In genomic region chr11:73416711-73417265, GRCh38 we compare ENCODE assay signal across 20 cellular contexts. TPM values are rescaled to one million over a fixed set of nuclear protein-coding genes. Genes with fewer than 3 reads are reported as not detected.
A peak's percentile ranks its signal among the peaks of the same experiment; 100 is the strongest.
DNase-seq lines count a peak whose midpoint lies in the region; ATAC-seq and TF ChIP-seq lines count a peak whose summit lies in the region.
"Had no signal": no experiment of that assay in that cellular context is flagged by ENCODE, and none has a peak within 500 bp of the region (broad histone marks: within the 10 kb centered on the region; RNA-seq: fewer than 3 reads in every experiment).

No MANE protein-coding gene starts in this region.

- peak; percentile 45 for DNase-seq in AG08395 (ENCODE audit: low spot score)
- peak; percentile 29 for DNase-seq in HT1080 (ENCODE audit: low read depth)
- peak; percentile 43 to 52 for DNase-seq in cardiac fibroblast (ENCODE audit: low read depth in 2 of 2)
- DNase-seq in nephron progenitor cell: no peak
- DNase-seq in stimulated activated naive CD8-positive, alpha-beta T cell treated with anti-CD3 and anti-CD28 coated beads, Interleukin-15, amount 100 ng/mL, for 72 hours: no peak
- DNase-seq in uterus: no peak
- DNase-seq: activated CD8-positive, alpha-beta T cell treated with anti-CD3 and anti-CD28 coated beads for 36 hours; gastrocnemius medialis; left ventricle myocardium inferior; NCI-H1694 treated with DMSO at 0.1 percent for 48 hours; NCI-H446; small intestine; T-helper 1 cell had no signal

- peak overlapping the region; percentile 50 for H3K27ac Mint-ChIP-seq in nephron progenitor cell
- no peak overlapping the region for H3K27ac Mint-ChIP-seq in stimulated activated naive CD8-positive, alpha-beta T cell treated with anti-CD3 and anti-CD28 coated beads, Interleukin-15, amount 100 ng/mL, for 72 hours
- H3K27ac Mint-ChIP-seq: activated CD8-positive, alpha-beta T cell treated with anti-CD3 and anti-CD28 coated beads for 36 hours; type B pancreatic cell had no signal

- no peaks in the 10 kb centered on the region for H3K4me1 ChIP-seq in uterus
- H3K4me1 ChIP-seq: A549 had no signal

- peaks cover 40% of the 10 kb centered on the region for H3K36me3 Mint-ChIP-seq in nephron progenitor cell (ENCODE audit: low read depth)

- H3K27me3 ChIP-seq in uterus: no peaks in the 10 kb centered on the region
- H3K27me3 ChIP-seq: gastrocnemius medialis had no signal

- peaks cover 3% of the 10 kb centered on the region for H3K27me3 Mint-ChIP-seq in nephron progenitor cell (ENCODE audit: low read depth, poor library complexity)
- H3K27me3 Mint-ChIP-seq in stimulated activated naive CD8-positive, alpha-beta T cell treated with anti-CD3 and anti-CD28 coated beads, Interleukin-15, amount 100 ng/mL, for 72 hours: no peaks in the 10 kb centered on the region
- H3K27me3 Mint-ChIP-seq: activated CD8-positive, alpha-beta T cell treated with anti-CD3 and anti-CD28 coated beads for 36 hours; central memory CD8-positive, alpha-beta T cell; type B pancreatic cell had no signal

- no peaks in the 10 kb centered on the region for H3K36me3 ChIP-seq in uterus

- H3K4me3 ChIP-seq in cardiac fibroblast (replicated peaks in 1 of 2; ENCODE audit: low read depth in 2 of 2, low read length in 2 of 2) (no peak overlapping the region), uterus (no peak overlapping the region)
- H3K4me3 ChIP-seq: A549, gastrocnemius medialis, left ventricle myocardium inferior had no signal

- no peak for ATAC-seq in HG02840 (IDR thresholded peaks at IDR 0.05; ENCODE audit: low FRiP score, unreplicated experiment)
- ATAC-seq in stimulated activated naive CD8-positive, alpha-beta T cell treated with anti-CD3 and anti-CD28 coated beads, Interleukin-15, amount 100 ng/mL, for 72 hours: no peak
- ATAC-seq in HG03342 (IDR thresholded peaks at IDR 0.05; ENCODE audit: unreplicated experiment): no peak
- ATAC-seq: A549; activated CD8-positive, alpha-beta T cell treated with anti-CD3 and anti-CD28 coated beads for 36 hours; gastrocnemius medialis; HepG2 had no signal

- TF ChIP-seq POLR2A in uterus (IDR thresholded peaks at IDR 0.05): no peak

- H3K4me3 Mint-ChIP-seq in nephron progenitor cell: no peak overlapping the region
- H3K4me3 Mint-ChIP-seq in stimulated activated naive CD8-positive, alpha-beta T cell treated with anti-CD3 and anti-CD28 coated beads, Interleukin-15, amount 100 ng/mL, for 72 hours: no peak overlapping the region
- H3K4me3 Mint-ChIP-seq: activated CD8-positive, alpha-beta T cell treated with anti-CD3 and anti-CD28 coated beads for 36 hours; central memory CD8-positive, alpha-beta T cell; type B pancreatic cell had no signal

- no peaks in the 10 kb centered on the region for H3K9me3 Mint-ChIP-seq in nephron progenitor cell
- H3K9me3 Mint-ChIP-seq in stimulated activated naive CD8-positive, alpha-beta T cell treated with anti-CD3 and anti-CD28 coated beads, Interleukin-15, amount 100 ng/mL, for 72 hours: no peaks in the 10 kb centered on the region
- H3K9me3 Mint-ChIP-seq: activated CD8-positive, alpha-beta T cell treated with anti-CD3 and anti-CD28 coated beads for 36 hours; central memory CD8-positive, alpha-beta T cell; type B pancreatic cell had no signal

- H3K9me3 ChIP-seq in uterus: no peaks in the 10 kb centered on the region
- H3K9me3 ChIP-seq: A549, gastrocnemius medialis, left ventricle myocardium inferior had no signal

- peaks cover 25% of the 10 kb centered on the region for H3K4me1 Mint-ChIP-seq in nephron progenitor cell
- H3K4me1 Mint-ChIP-seq in stimulated activated naive CD8-positive, alpha-beta T cell treated with anti-CD3 and anti-CD28 coated beads, Interleukin-15, amount 100 ng/mL, for 72 hours: peaks cover 6% of the 10 kb centered on the region

- intact Hi-C loops in uterus (cut with DNase I; ENCODE audit: low total_unique reads): no loop called here

- TF ChIP-seq CTCF in cardiac fibroblast (IDR thresholded peaks at IDR 0.05; ENCODE audit: low read depth, low read length) (no peak), nephron progenitor cell (IDR thresholded peaks at IDR 0.05) (no peak), uterus (IDR thresholded peaks at IDR 0.05) (no peak)

- H3K27ac ChIP-seq in uterus: no peak overlapping the region
- H3K27ac ChIP-seq: A549, VCaP had no signal

RNA-seq across cellular contexts. Expression of gene RELT, which starts 40.6 kb away (rescaled TPM):
- total RNA-seq in HT1080 (2014; rRNA removed; shearing (Covaris generic)): 13.4 and 15.1 TPM in 2 replicates
- 8.2 and 8.7 TPM in 2 replicates for polyA plus RNA-seq in HT1080 (2015; cell fraction: cytosol; rRNA removed)
- 21.4 and 23.2 TPM in 2 replicates for polyA plus RNA-seq in HT1080 (2015; cell fraction: nucleus; rRNA removed)
- 1 to 10 TPM in 2 of 4 donors, under 1 TPM in 1, not detected in 1; 0.29 to 5.8 (median 3.3) TPM for total RNA-seq in uterus

Comparison
In these comparisons a context has a peak if more than half of its experiments do, and no peak if none do; other contexts are left out.
1. DNase-seq: peak in AG08395 (single experiment), HT1080 (single experiment) and cardiac fibroblast (2 of 2); none in nephron progenitor cell (single experiment), stimulated activated naive CD8-positive, alpha-beta T cell treated with anti-CD3 and anti-CD28 coated beads, Interleukin-15, amount 100 ng/mL, for 72 hours (0 of 2) and uterus (0 of 2).